In genomic region chr3:15063656-15064286, GRCh38 we compare ENCODE assay signal across 8 cellular contexts. TPM values are rescaled to one million over a fixed set of nuclear protein-coding genes. Genes with fewer than 3 reads are reported as not detected.
DNase-seq lines count a peak whose midpoint lies in the region; ATAC-seq, FAIRE-seq and TF ChIP-seq lines count a peak whose summit lies in the region.

No MANE protein-coding gene starts in this region.

- H3K27ac ChIP-seq in SK-N-SH (ENCODE audit: low read depth in 2 of 2, low read length in 1 of 2), result peak overlapping the region in 1 of 2 experiments; percentile 9; a peak in 1 of 4 replicates
- peak overlapping the region; percentile 79 for H3K27ac ChIP-seq in astrocyte (ENCODE audit: low read depth, low read length)
- H3K27ac ChIP-seq in thoracic aorta, result no peak overlapping the region

- TF ChIP-seq CTCF in SK-N-SH (IDR thresholded peaks at IDR 0.05), result no peak
- TF ChIP-seq CTCF in astrocyte (IDR thresholded peaks at IDR 0.05; ENCODE audit: insufficient read depth, low read depth, low read length), result no peak
- TF ChIP-seq CTCF in kidney epithelial cell (IDR thresholded peaks at IDR 0.05; ENCODE audit: insufficient read depth, low read length, poor library complexity, severe bottlenecking), result no peak
- TF ChIP-seq CTCF in thoracic aorta (IDR thresholded peaks at IDR 0.05), result no peak

- no peaks in the 10 kb centered on the region for H3F3A ChIP-seq in SK-N-SH (replicated peaks; ENCODE audit: insufficient read depth)

- H3K9ac ChIP-seq in SK-N-SH (peak overlapping the region; percentile 97), astrocyte (ENCODE audit: low read length) (peak overlapping the region; percentile 98)

- peak overlapping the region; percentile 81 for H3K27ac Mint-ChIP-seq in astrocyte (ENCODE audit: unreplicated experiment)

- TF ChIP-seq EP300 in SK-N-SH (IDR thresholded peaks at IDR 0.05; ENCODE audit: borderline replicate concordance in 1 of 2, low read depth in 1 of 2, low read length in 1 of 2), result no peak

- POLR2A ChIA-PET in SK-N-SH (lab: Yijun Ruan, JAX), result interaction anchor here (0.6 to 1.7 kb wide), 2 partner anchors 35 to 117 kb away, joined by 3 to 6 read pairs; partner anchors contain the start of gene RBSN

- FAIRE-seq in astrocyte (lab: Jason Lieb, UNC), result no peak

- H3K9me3 ChIP-seq in SK-N-SH (no peaks in the 10 kb centered on the region), astrocyte (ENCODE audit: insufficient read depth, low read depth, low read length) (no peaks in the 10 kb centered on the region), thoracic aorta (no peaks in the 10 kb centered on the region)

- WGBS in SK-N-SH (ENCODE audit: low lambda C conversion rate), result 62% methylated on average over 11 of the region's 13 CpGs

- H2AFZ ChIP-seq in SK-N-SH (ENCODE audit: low read depth), result 0 out of 2 replicates have a peak overlapping the region, but pooled peaks have one; percentile 84
- H2AFZ ChIP-seq in astrocyte (ENCODE audit: low read depth, low read length), result peak overlapping the region; percentile 86

- CTCF ChIA-PET in SK-N-SH (lab: Yijun Ruan, JAX), result interaction anchor here (0.9 to 1.8 kb wide), 2 partner anchors 11 to 17 kb away, joined by 4 to 5 read pairs; no protein-coding TSS in a partner anchor

- H3K79me2 ChIP-seq in SK-N-SH (ENCODE audit: insufficient read depth) (peaks cover 49% of the 10 kb centered on the region), astrocyte (ENCODE audit: insufficient read depth, low read length) (peaks cover 28% of the 10 kb centered on the region)

- H3K36me3 ChIP-seq in SK-N-SH (replicated peaks in 1 of 2; ENCODE audit: control insufficient read depth in 1 of 2, insufficient read depth in 2 of 2, low read length in 1 of 2) (peaks cover 4 to 11% of the 10 kb centered on the region in 2 experiments), astrocyte (ENCODE audit: insufficient read depth, low read length) (peaks cover 5% of the 10 kb centered on the region), kidney epithelial cell (ENCODE audit: control insufficient read depth, insufficient read depth, low read length) (peaks cover 1% of the 10 kb centered on the region), thoracic aorta (peaks cover 3% of the 10 kb centered on the region)

- peak; percentile 32 for DNase-seq in SK-N-SH
- no peak for DNase-seq in astrocyte (ENCODE audit: low read depth)
- DNase-seq in kidney epithelial cell (ENCODE audit: low read depth), result no peak
- DNase-seq in thoracic aorta (ENCODE audit: low spot score), result no peak
- no peak for DNase-seq in inferior parietal cortex (ENCODE audit: extremely low spot score)
- no peak for DNase-seq in NCI-H1092 treated with DMSO at 0.1 percent for 48 hours (lab: John Stamatoyannopoulos, UW)

- H3K36me3 Mint-ChIP-seq in astrocyte (ENCODE audit: low read depth, unreplicated experiment), result peaks cover 2% of the 10 kb centered on the region

- H3K4me1 Mint-ChIP-seq in astrocyte (ENCODE audit: low read depth, unreplicated experiment), result peaks cover 9% of the 10 kb centered on the region

- ATAC-seq in SK-N-SH treated with all-trans-retinoic acid at 6 μM for 48 hours (no peak), thoracic aorta (ENCODE audit: insufficient number of reproducible peaks, low FRiP score, low read depth) (no peak), GM21717 (IDR thresholded peaks at IDR 0.05; ENCODE audit: unreplicated experiment) (no peak)

- H3K4me1 ChIP-seq in SK-N-SH (ENCODE audit: control insufficient read depth in 1 of 2, insufficient read depth in 2 of 2, low read depth in 1 of 2, low read length in 1 of 2) (peaks cover 8 to 14% of the 10 kb centered on the region in 2 experiments; a peak in 2 of 4 replicates), astrocyte (ENCODE audit: insufficient read depth, low read length) (peaks cover 8% of the 10 kb centered on the region), thoracic aorta (ENCODE audit: control insufficient read depth in 1 of 2, low read depth in 2 of 2) (peaks cover 7 to 18% of the 10 kb centered on the region in 2 donors)

- no peak for TF ChIP-seq RAD21 in SK-N-SH (IDR thresholded peaks at IDR 0.05; ENCODE audit: low read length)

- no peaks in the 10 kb centered on the region for H3K27me3 ChIP-seq in SK-N-SH (ENCODE audit: insufficient read depth)
- H3K27me3 ChIP-seq in astrocyte (ENCODE audit: insufficient read depth, low read length), result no peaks in the 10 kb centered on the region
- H3K27me3 ChIP-seq in kidney epithelial cell (ENCODE audit: control insufficient read depth, insufficient read depth, low read length), result no peaks in the 10 kb centered on the region
- no peaks in the 10 kb centered on the region for H3K27me3 ChIP-seq in thoracic aorta (replicated peaks; ENCODE audit: insufficient read depth)

- H3K9me3 Mint-ChIP-seq in astrocyte (ENCODE audit: unreplicated experiment), result no peaks in the 10 kb centered on the region

- H3K4me2 ChIP-seq in SK-N-SH (peak overlapping the region; percentile 97), astrocyte (ENCODE audit: low read length) (peak overlapping the region; percentile 97)

- no peaks in the 10 kb centered on the region for H4K20me1 ChIP-seq in SK-N-SH (ENCODE audit: insufficient read depth)
- H4K20me1 ChIP-seq in astrocyte (ENCODE audit: insufficient read depth, low read length), result peaks cover 26% of the 10 kb centered on the region

- no peaks in the 10 kb centered on the region for H3K27me3 Mint-ChIP-seq in astrocyte (ENCODE audit: low read depth, unreplicated experiment)

- H3K4me3 ChIP-seq in SK-N-SH (ENCODE audit: low read depth in 2 of 2, low read length in 1 of 2) (peak overlapping the region; percentile 95 to 98), astrocyte (ENCODE audit: insufficient read depth, low read depth, low read length) (peak overlapping the region; percentile 98), kidney epithelial cell (ENCODE audit: low read depth, low read length) (peak overlapping the region; percentile 97), thoracic aorta (peak overlapping the region; percentile 88)

- peak overlapping the region; percentile 95 for H3K4me3 Mint-ChIP-seq in astrocyte (ENCODE audit: unreplicated experiment)

- no peaks in the 10 kb centered on the region for H3K9me2 ChIP-seq in SK-N-SH

TF ChIP-seq in SK-N-SH, 30 proteins besides CTCF, POLR2A, EP300 and RAD21:
- TF ChIP-seq, protein P1, sequence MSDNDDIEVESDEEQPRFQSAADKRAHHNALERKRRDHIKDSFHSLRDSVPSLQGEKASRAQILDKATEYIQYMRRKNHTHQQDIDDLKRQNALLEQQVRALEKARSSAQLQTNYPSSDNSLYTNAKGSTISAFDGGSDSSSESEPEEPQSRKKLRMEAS (IDR thresholded peaks at IDR 0.05; ENCODE audit: low read depth), result no peak
- TF ChIP-seq YY1 (IDR thresholded peaks at IDR 0.05; ENCODE audit: low read depth) (no peak), ELF1 (IDR thresholded peaks at IDR 0.05) (no peak), MEF2A (IDR thresholded peaks at IDR 0.05; ENCODE audit: borderline replicate concordance, low read depth) (no peak), JUND (IDR thresholded peaks at IDR 0.05) (no peak)

TF ChIP-seq in SK-N-SH treated with all-trans-retinoic acid at 6 μM for 48 hours, 23 proteins besides CTCF, POLR2A, EP300 and RAD21 (continues in another document):
- no peak for TF ChIP-seq ZNF70 (CRISPR knock-in tag; IDR thresholded peaks at IDR 0.05)
- no peak for TF ChIP-seq ZFP3 (CRISPR knock-in tag; IDR thresholded peaks at IDR 0.05)
- TF ChIP-seq TCF4 (CRISPR knock-in tag; IDR thresholded peaks at IDR 0.05; ENCODE audit: borderline replicate concordance), result no peak
- TF ChIP-seq ZC3H10 (CRISPR knock-in tag; IDR thresholded peaks at IDR 0.05), result no peak
- no peak for TF ChIP-seq TSHZ2 (CRISPR knock-in tag; IDR thresholded peaks at IDR 0.05)
- TF ChIP-seq BACH2 (CRISPR knock-in tag; IDR thresholded peaks at IDR 0.05; ENCODE audit: borderline replicate concordance), result no peak
- no peak for TF ChIP-seq PPARA (CRISPR knock-in tag; IDR thresholded peaks at IDR 0.05; ENCODE audit: borderline replicate concordance)
- TF ChIP-seq ZNF8 (CRISPR knock-in tag; IDR thresholded peaks at IDR 0.05), result no peak
- no peak for TF ChIP-seq ESRRG (CRISPR knock-in tag; IDR thresholded peaks at IDR 0.05)
- no peak for TF ChIP-seq ARNTL (CRISPR knock-in tag; IDR thresholded peaks at IDR 0.05; ENCODE audit: borderline replicate concordance, low read depth)
- no peak for TF ChIP-seq TOX (CRISPR knock-in tag; IDR thresholded peaks at IDR 0.05; ENCODE audit: borderline replicate concordance)
- TF ChIP-seq ZFP30 (CRISPR knock-in tag; IDR thresholded peaks at IDR 0.05), result no peak
- no peak for TF ChIP-seq RARB (CRISPR knock-in tag; IDR thresholded peaks at IDR 0.05)

RNA-seq across cellular contexts. Expression of gene MRPS25, which starts 1.3 kb away (rescaled TPM):
- 41.5 and 46.4 TPM in 2 replicates for polyA plus RNA-seq in SK-N-SH (2012; rRNA removed)
- 26.7 and 27.9 TPM in 2 replicates for polyA plus RNA-seq in SK-N-SH (2012; cell fraction: cytosol; rRNA removed)
- polyA plus RNA-seq in SK-N-SH (2012; cell fraction: nucleus; rRNA removed), result 157 and 221 TPM in 2 replicates
- total RNA-seq in astrocyte (32.9 and 38.9 TPM in 2 replicates), kidney epithelial cell (22.0 and 38.4 TPM in 2 replicates), thoracic aorta (10 to 100 TPM; 13.8 to 31.0 TPM)

RNA-seq across cellular contexts. Expression of gene RBSN, which starts 35.2 kb away (rescaled TPM):
- polyA plus RNA-seq in SK-N-SH (2012; rRNA removed), result 4.7 and 6.2 TPM in 2 replicates
- polyA plus RNA-seq in SK-N-SH (2012; cell fraction: cytosol; rRNA removed), result 5.0 and 5.3 TPM in 2 replicates
- polyA plus RNA-seq in SK-N-SH (2012; cell fraction: nucleus; rRNA removed), result 9.7 and 10.1 TPM in 2 replicates
- total RNA-seq in astrocyte (19.6 and 20.3 TPM in 2 replicates), kidney epithelial cell (21.1 and 23.9 TPM in 2 replicates), thoracic aorta (10 to 100 TPM; 40.8 to 47.8 TPM)
